Comparison of ENCODE assay signal across 17 cellular contexts in the genomic region with DNA sequence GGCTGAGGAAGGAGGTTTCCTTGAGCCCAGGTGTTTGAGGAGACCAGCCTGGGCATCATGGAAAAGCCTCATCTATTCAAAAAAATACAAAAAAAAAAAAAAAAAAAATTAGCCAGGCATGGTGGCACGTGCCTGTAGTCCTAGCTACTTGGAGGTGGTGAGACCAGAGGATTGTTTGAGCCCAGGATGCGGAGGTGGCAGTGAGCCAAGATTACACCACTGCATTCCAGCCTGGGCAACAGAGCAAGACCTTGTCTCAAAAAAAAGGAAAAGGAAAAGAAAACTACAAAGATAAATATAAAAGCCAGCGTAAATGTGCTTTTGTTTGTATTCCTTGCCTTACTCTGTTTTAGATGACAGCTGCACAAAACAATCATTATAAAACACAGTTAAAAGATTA.
DNase-seq lines count a peak whose midpoint lies in the region; FAIRE-seq and TF ChIP-seq lines count a peak whose summit lies in the region.
"Had no signal": no experiment of that assay in that cellular context is flagged by ENCODE, and none has a peak within 500 bp of the region (broad histone marks: within the 10 kb centered on the region; RNA-seq: fewer than 3 reads in every experiment).

No MANE protein-coding gene starts in this region.

- DNase-seq in H4 (ENCODE audit: low spot score) (peak; percentile 5), SJCRH30 (peak; percentile 31 to 38), kidney (peak; percentile 35), GM19239 (ENCODE audit: insufficient read length, low spot score) (no peak), HFFc6 (no peak), NCI-H1092 (lab: John Stamatoyannopoulos, UW) (no peak)
- no peak for DNase-seq in stimulated activated CD4-positive, alpha-beta T cell treated with anti-CD3 and anti-CD28 coated beads, Interleukin-4, amount 100 ng/mL, for 1 hour
- DNase-seq: 8988T; Calu3; CD4-positive, alpha-beta memory T cell; DMS79 treated with DMSO at 0.1 percent for 48 hours; GF-D8 had no signal

- H3K4me1 ChIP-seq in SJCRH30 (no peaks in the 10 kb centered on the region), kidney (ENCODE audit: control insufficient read depth in 1 of 2, insufficient read depth in 1 of 2, low read depth in 1 of 2, low read length in 2 of 2) (no peaks in the 10 kb centered on the region)
- H3K4me1 ChIP-seq: BLaER1, HAP-1 had no signal

- no peak overlapping the region for H3K27ac ChIP-seq in SJCRH30
- H3K27ac ChIP-seq in kidney (ENCODE audit: low read depth in 2 of 2, low read length in 2 of 2), result no peak overlapping the region
- H3K27ac ChIP-seq: BLaER1 had no signal

- H3K4me3 ChIP-seq in SJCRH30 (no peak overlapping the region), kidney (ENCODE audit: low read length in 2 of 2) (no peak overlapping the region)
- H3K4me3 ChIP-seq: BLaER1, HAP-1 had no signal

- no peaks in the 10 kb centered on the region; the same call in 1 of the 2 replicates for H3K9me3 ChIP-seq in SJCRH30 (replicated peaks)
- peaks cover 0 to 12% of the 10 kb centered on the region in 2 donors for H3K9me3 ChIP-seq in kidney (ENCODE audit: control insufficient read depth in 1 of 2, low read length in 2 of 2)
- H3K9me3 ChIP-seq: HAP-1 had no signal

- H3K9ac ChIP-seq in kidney (ENCODE audit: low read length in 2 of 2), result no peak overlapping the region
- H3K9ac ChIP-seq: BLaER1 had no signal

- no peaks in the 10 kb centered on the region for H3K27me3 Mint-ChIP-seq in HFFc6 (ENCODE audit: insufficient read depth)
- H3K27me3 Mint-ChIP-seq: CD4-positive, alpha-beta memory T cell had no signal

- H3K36me3 ChIP-seq in SJCRH30 (no peaks in the 10 kb centered on the region), kidney (ENCODE audit: control insufficient read depth in 1 of 2, insufficient read depth in 2 of 2, low read length in 2 of 2) (no peaks in the 10 kb centered on the region)
- H3K36me3 ChIP-seq: BLaER1, HAP-1 had no signal

- no peak overlapping the region for H3K27ac Mint-ChIP-seq in HFFc6
- H3K27ac Mint-ChIP-seq: CD14-positive monocyte; CD4-positive, alpha-beta memory T cell had no signal

- H3K36me3 Mint-ChIP-seq in HFFc6 (ENCODE audit: low read depth), result peaks cover 21% of the 10 kb centered on the region
- H3K36me3 Mint-ChIP-seq: CD14-positive monocyte; CD4-positive, alpha-beta memory T cell had no signal

- intact Hi-C loops in kidney (cut with DNase I), result no loop called here

- no peaks in the 10 kb centered on the region for H3K27me3 ChIP-seq in SJCRH30
- H3K27me3 ChIP-seq: BLaER1 had no signal

- TF ChIP-seq CTCF in kidney (IDR thresholded peaks at IDR 0.05; ENCODE audit: borderline replicate concordance, extremely low read depth, insufficient read depth) (no peak), HFFc6 (IDR thresholded peaks at IDR 0.05) (no peak)

- H3K4me1 Mint-ChIP-seq in HFFc6 (ENCODE audit: low read depth), result no peaks in the 10 kb centered on the region
- H3K4me1 Mint-ChIP-seq: CD14-positive monocyte; CD4-positive, alpha-beta memory T cell had no signal

- H3K4me3 Mint-ChIP-seq in HFFc6, result no peak overlapping the region
- H3K4me3 Mint-ChIP-seq: CD14-positive monocyte; CD4-positive, alpha-beta memory T cell had no signal

- peaks cover 34% of the 10 kb centered on the region for H3K9me3 Mint-ChIP-seq in HFFc6

- FAIRE-seq in kidney (lab: Jason Lieb, UNC), result no peak
- no peak for FAIRE-seq in GM19239 (lab: Jason Lieb, UNC)
- FAIRE-seq: H1, HepG2 had no signal

Comparison
In these comparisons a context has a peak if more than half of its experiments do, and no peak if none do; other contexts are left out.
1. DNase-seq: peak in H4 (single experiment), SJCRH30 (2 of 2) and kidney (single experiment); none in GM19239 (single experiment), stimulated activated CD4-positive, alpha-beta T cell treated with anti-CD3 and anti-CD28 coated beads, Interleukin-4, amount 100 ng/mL, for 1 hour (single experiment), HFFc6 (single experiment) and NCI-H1092 (single experiment).